11 cellular contexts compared by ENCODE assay signal in genomic region chr14:24240110-24240918, GRCh38. TPM values are rescaled to one million over a fixed set of nuclear protein-coding genes. Genes with fewer than 3 reads are reported as not detected.
DNase-seq lines count a peak whose midpoint lies in the region; ATAC-seq and TF ChIP-seq lines count a peak whose summit lies in the region.
"Had no signal": no experiment of that assay in that cellular context is flagged by ENCODE, and none has a peak within 500 bp of the region (broad histone marks: within the 10 kb centered on the region; RNA-seq: fewer than 3 reads in every experiment).

No MANE protein-coding gene starts in this region.

- peak overlapping the region; percentile 86 for H3K4me2 ChIP-seq in DOHH2 (ENCODE audit: low read length)

- TF ChIP-seq CTCF in DOHH2 (IDR thresholded peaks at IDR 0.05; ENCODE audit: low read depth, low read length, poor library complexity, severe bottlenecking) = no peak

- no peak overlapping the region for H3K27ac ChIP-seq in DOHH2 (ENCODE audit: low read depth, low read length)
- peak overlapping the region; percentile 98 for H3K27ac ChIP-seq in epithelial cell of prostate
- H3K27ac ChIP-seq in rectal smooth muscle tissue (ENCODE audit: low read depth, low read length) = no peak overlapping the region

- no peaks in the 10 kb centered on the region for H4K20me1 ChIP-seq in DOHH2 (ENCODE audit: control insufficient read depth, insufficient read depth, low read depth, low read length)

- no peak overlapping the region for H3K9ac ChIP-seq in rectal smooth muscle tissue (ENCODE audit: low read length)

- peaks cover 47% of the 10 kb centered on the region for H3K36me3 Mint-ChIP-seq in T-cell

- CTCF ChIA-PET in T-cell (lab: Charles Lee) = interaction anchor here in 1 of 2 donors (2.9 kb wide), 1 partner anchor 59 kb away, joined by 104 read pairs; the partner anchor contains the start of genes DHRS1 and NOP9

- H3K9me2 ChIP-seq in DOHH2 (replicated peaks; ENCODE audit: control insufficient read depth, low read length) = no peaks in the 10 kb centered on the region

- no peaks in the 10 kb centered on the region for H3K9me3 ChIP-seq in DOHH2 (ENCODE audit: control insufficient read depth, insufficient read depth, low read length)

- ATAC-seq in T-cell (replicated peaks in 1 of 4) (no peak), GM18867 (IDR thresholded peaks at IDR 0.05; ENCODE audit: unreplicated experiment) (no peak), HG03095 (IDR thresholded peaks at IDR 0.05; ENCODE audit: unreplicated experiment) (no peak)

- peaks cover 69 to 82% (median 79%) of the 10 kb centered on the region in 3 donors for H3K4me1 Mint-ChIP-seq in T-cell

- no peaks in the 10 kb centered on the region for H3K27me3 Mint-ChIP-seq in T-cell

- H3K79me2 ChIP-seq in DOHH2 (ENCODE audit: control insufficient read depth, low read length) = peaks cover 18% of the 10 kb centered on the region

- H3K36me3 ChIP-seq in DOHH2 (ENCODE audit: control insufficient read depth, low read length) = peaks cover 60% of the 10 kb centered on the region
- H3K36me3 ChIP-seq in rectal smooth muscle tissue (ENCODE audit: control insufficient read depth, insufficient read depth, low read length) = peaks cover 36% of the 10 kb centered on the region

- H3K9me3 Mint-ChIP-seq in T-cell = no peaks in the 10 kb centered on the region

- peak overlapping the region; percentile 77 to 83 for H3K27ac Mint-ChIP-seq in T-cell

- H3K27me3 ChIP-seq in DOHH2 (ENCODE audit: control insufficient read depth, low read length) (no peaks in the 10 kb centered on the region), rectal smooth muscle tissue (ENCODE audit: control insufficient read depth, insufficient read depth, low read length) (no peaks in the 10 kb centered on the region)

- peak overlapping the region; percentile 83 to 98 (median 98) for H3K4me3 Mint-ChIP-seq in T-cell

- peaks cover 3% of the 10 kb centered on the region for H3F3A ChIP-seq in DOHH2 (ENCODE audit: control insufficient read depth, insufficient read depth)

- POLR2A ChIA-PET in T-cell (lab: Charles Lee) = interaction anchor here (0.6 to 1.1 kb wide), 3 partner anchors 29 to 32 kb away, joined by 3 to 5 read pairs (median 3); no protein-coding TSS in a partner anchor

- H3K4me1 ChIP-seq in DOHH2 (ENCODE audit: control insufficient read depth, low read length) = peaks cover 25% of the 10 kb centered on the region
- peaks cover 15% of the 10 kb centered on the region for H3K4me1 ChIP-seq in rectal smooth muscle tissue (ENCODE audit: control insufficient read depth, insufficient read depth, low read length)

- no peak overlapping the region for H3K4me3 ChIP-seq in DOHH2 (ENCODE audit: low read length)
- H3K4me3 ChIP-seq in rectal smooth muscle tissue (ENCODE audit: low read length) = peak overlapping the region; percentile 7

- DNase-seq in T-cell (no peak), epithelial cell of prostate (ENCODE audit: low read depth, low spot score) (no peak), GM03348 (ENCODE audit: low spot score) (no peak), COLO829 (ENCODE audit: low spot score) (no peak)
- DNase-seq: cortex of kidney, NCI-H1436 treated with DMSO at 0.1 percent for 48 hours, SHP77 treated with DMSO at 0.1 percent for 48 hours had no signal

RNA-seq across cellular contexts. Expression of gene TINF2, which starts 2.1 kb away (rescaled TPM):
- 100 to 1,000 TPM; 119 to 160 (median 139) TPM for total RNA-seq in T-cell

RNA-seq across cellular contexts. Expression of gene GMPR2, which starts 7.6 kb away (rescaled TPM):
- total RNA-seq in T-cell = 10 to 100 TPM; 53.8 to 81.2 (median 64.0) TPM

RNA-seq across cellular contexts. Expression of gene NEDD8, which starts 8.1 kb away (rescaled TPM):
- total RNA-seq in T-cell = 100 to 1,000 TPM in 4 of 5 donors, 10 to 100 TPM in 1; 92.1 to 107 (median 101) TPM

RNA-seq across cellular contexts. Expression of gene TGM1, which starts 22.7 kb away (rescaled TPM):
- 10 to 100 TPM in 2 of 5 donors, 1 to 10 TPM in 3; 4.9 to 13.5 (median 9.4) TPM for total RNA-seq in T-cell

RNA-seq across cellular contexts. Expression of gene MDP1, which starts 24.4 kb away (rescaled TPM):
- 10 to 100 TPM in 3 of 5 donors, 1 to 10 TPM in 2; 7.2 to 17.5 (median 12.1) TPM for total RNA-seq in T-cell
